8 cellular contexts compared by ENCODE assay signal in the genomic region with DNA sequence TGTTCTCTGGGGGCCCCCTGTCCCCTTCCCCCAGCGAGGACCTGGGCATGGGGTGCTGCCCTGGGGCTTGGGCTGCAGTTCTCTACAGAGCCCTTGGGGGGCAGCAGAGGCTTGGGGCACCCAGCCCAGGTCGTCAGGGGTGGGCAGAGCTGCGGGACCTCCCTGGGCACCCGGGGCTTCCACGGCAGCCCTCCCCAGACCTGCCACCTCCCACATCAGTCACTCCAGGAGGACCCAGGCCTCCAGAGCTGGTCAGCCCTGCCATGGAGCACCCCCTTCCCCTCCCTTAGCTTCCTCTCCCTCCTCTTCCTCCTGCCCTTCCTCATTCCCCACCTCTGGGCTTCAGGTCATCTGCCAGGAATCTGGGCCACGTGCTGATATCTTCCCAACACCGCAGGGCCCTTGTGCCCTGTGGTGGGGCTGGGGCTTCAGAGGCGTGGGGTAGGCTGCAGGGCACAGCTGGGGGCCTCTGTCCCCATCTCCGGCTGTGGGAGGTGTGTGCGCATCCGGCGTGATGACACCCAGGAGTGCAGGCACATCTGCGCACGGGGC. TPM values are rescaled to one million over a fixed set of nuclear protein-coding genes. Genes with fewer than 3 reads are reported as not detected.
A peak's percentile ranks its signal among the peaks of the same experiment; 100 is the strongest.
DNase-seq lines count a peak whose midpoint lies in the region; TF ChIP-seq lines count a peak whose summit lies in the region.

No MANE protein-coding gene starts in this region.

- peaks cover 16% of the 10 kb centered on the region for H3K4me1 ChIP-seq in PC-9 (replicated peaks; ENCODE audit: insufficient read depth)

- H3K27me3 ChIP-seq in PC-9 (ENCODE audit: insufficient read depth, low read depth), result no peaks in the 10 kb centered on the region
- no peaks in the 10 kb centered on the region for H3K27me3 ChIP-seq in MG63

- no peaks in the 10 kb centered on the region for H3K9me2 ChIP-seq in PC-9 (ENCODE audit: insufficient read depth)

- TF ChIP-seq CTCF in PC-9 (conservative IDR thresholded peaks at IDR 0.05), result peak; percentile 84

- no peak overlapping the region for H3K27ac ChIP-seq in PC-9

- intact Hi-C loops in PC-9 (cut with micrococcal nuclease; ENCODE audit: unreplicated experiment), result no loop called here
- intact Hi-C loops in cardiac septum (cut with DNase I), result loop anchor here (2.0 kb wide), 1 partner anchor 202 kb away; no protein-coding TSS in a partner anchor

- H2AFZ ChIP-seq in PC-9, result no peak overlapping the region

- CTCF ChIA-PET in PC-9 (lab: Charles Lee), result no interaction called here

- BruUV-seq in PC-9 (replicated peaks; lab: Mats Ljungman, UMichigan), result no TSS peak

- H3K4me2 ChIP-seq in PC-9, result no peak overlapping the region

- H3K79me2 ChIP-seq in PC-9 (ENCODE audit: low read depth), result no peaks in the 10 kb centered on the region

- H3K36me3 ChIP-seq in PC-9 (ENCODE audit: low read depth) (no peaks in the 10 kb centered on the region), MG63 (peaks cover 66% of the 10 kb centered on the region)

- POLR2A ChIA-PET in PC-9 (lab: Charles Lee; ENCODE audit: unreplicated experiment), result no interaction called here

- H4K20me1 ChIP-seq in PC-9 (ENCODE audit: insufficient read depth), result no peaks in the 10 kb centered on the region

- H3K9me3 ChIP-seq in PC-9 (ENCODE audit: insufficient read depth, low read depth) (no peaks in the 10 kb centered on the region), MG63 (no peaks in the 10 kb centered on the region)

- peaks cover 6% of the 10 kb centered on the region; the same call in 1 of the 2 replicates for H3F3A ChIP-seq in PC-9 (ENCODE audit: insufficient read depth, low read depth)

- H3K4me3 ChIP-seq in PC-9 (no peak overlapping the region), MG63 (no peak overlapping the region)

- DNase-seq in DMS 273 (lab: John Stamatoyannopoulos, UW; ENCODE audit: unreplicated experiment) (peak; percentile 59), DMS 273 treated with DMSO at 0.1 percent for 48 hours (lab: John Stamatoyannopoulos, UW) (no peak), PC-9 (no peak), activated gamma-delta T cell treated with Interleukin-2 at 50 U/mL for 16 hours (peak; percentile 67), cardiac septum (ENCODE audit: low spot score) (peak; percentile 83), MG63 (no peak), NCI-H446 treated with DMSO at 0.1 percent for 48 hours (lab: John Stamatoyannopoulos, UW) (no peak)
- DNase-seq in stimulated activated CD4-positive, alpha-beta T cell treated with anti-CD3 and anti-CD28 coated beads, Interleukin-15, amount 100 ng/mL, for 1 hour (ENCODE audit: low read depth in 1 of 2, low spot score in 1 of 2), result peak; percentile 32 to 56

RNA-seq across cellular contexts. Expression of gene TSPAN4, which starts 5.8 kb away (rescaled TPM):
- total RNA-seq in PC-9 (2021) (30.4 and 43.6 TPM in 2 replicates), cardiac septum (27.9 TPM)
- 222 and 399 TPM in 2 replicates for total RNA-seq in MG63 (2014; rRNA removed; shearing (Covaris generic); ENCODE audit: low replicate concordance)

RNA-seq across cellular contexts. Expression of gene POLR2L, which starts 6.1 kb away (rescaled TPM):
- total RNA-seq in PC-9 (2021) (87.4 and 99.7 TPM in 2 replicates), cardiac septum (202 TPM)
- 9.7 and 190 TPM in 2 replicates for total RNA-seq in MG63 (2014; rRNA removed; shearing (Covaris generic); ENCODE audit: low replicate concordance)

RNA-seq across cellular contexts. Expression of gene CD151, which starts 15.7 kb away (rescaled TPM):
- total RNA-seq in PC-9 (2021) (184 and 199 TPM in 2 replicates), cardiac septum (625 TPM)
- 1,173 and 1,451 TPM in 2 replicates for total RNA-seq in MG63 (2014; rRNA removed; shearing (Covaris generic); ENCODE audit: low replicate concordance)

RNA-seq across cellular contexts. Expression of gene CRACR2B, which starts 20.7 kb away (rescaled TPM):
- total RNA-seq in PC-9 (2021) (17.5 and 21.2 TPM in 2 replicates), cardiac septum (12.2 TPM)
- total RNA-seq in MG63 (2014; rRNA removed; shearing (Covaris generic); ENCODE audit: low replicate concordance), result not detected in 2 replicates

RNA-seq across cellular contexts. Expression of gene PNPLA2, which starts 29.7 kb away (rescaled TPM):
- total RNA-seq in PC-9 (2021) (137 and 142 TPM in 2 replicates), cardiac septum (209 TPM)
- total RNA-seq in MG63 (2014; rRNA removed; shearing (Covaris generic); ENCODE audit: low replicate concordance), result 4.2 and 12.4 TPM in 2 replicates

Comparison
In these comparisons a context has a peak if more than half of its experiments do, and no peak if none do; other contexts are left out.
1. DNase-seq: peak in DMS 273 (single experiment), activated gamma-delta T cell treated with Interleukin-2 at 50 U/mL for 16 hours (single experiment), cardiac septum (single experiment) and stimulated activated CD4-positive, alpha-beta T cell treated with anti-CD3 and anti-CD28 coated beads, Interleukin-15, amount 100 ng/mL, for 1 hour (2 of 2); none in DMS 273 treated with DMSO at 0.1 percent for 48 hours (single experiment), PC-9 (0 of 2), MG63 (single experiment) and NCI-H446 treated with DMSO at 0.1 percent for 48 hours (single experiment).